In the genomic region with DNA sequence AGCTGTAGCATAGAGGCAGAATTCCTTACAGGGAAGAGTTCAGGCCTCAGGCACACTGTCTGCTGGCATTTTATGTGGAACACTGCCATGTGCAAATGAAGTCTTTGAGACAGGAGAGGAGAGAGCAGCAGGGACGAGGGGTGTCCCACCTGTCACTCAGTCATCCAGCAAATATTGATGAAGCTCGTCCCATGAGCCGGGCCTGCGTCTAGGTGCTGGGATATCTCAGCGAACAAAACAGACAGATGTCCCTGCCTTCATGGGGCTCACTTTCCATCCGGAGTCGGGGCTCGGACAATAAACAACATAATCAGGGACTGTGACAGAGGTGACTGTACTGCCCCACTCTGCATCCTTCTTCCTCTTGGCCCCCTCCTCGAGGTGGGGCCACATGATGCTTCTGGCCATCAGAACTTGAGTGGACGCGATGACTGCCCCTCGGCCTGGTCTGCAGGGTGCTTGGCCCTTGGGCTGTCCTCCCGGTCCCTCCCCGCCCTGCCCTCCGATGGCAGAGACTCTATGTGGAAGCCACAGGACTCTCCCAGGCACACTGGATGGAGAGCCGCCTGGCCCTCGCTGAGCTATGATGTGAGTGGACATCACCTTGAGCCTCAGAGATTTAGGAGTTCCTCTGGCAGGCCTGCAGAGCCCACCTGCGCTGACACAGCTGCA, we compare ENCODE assay signal across 1 cellular context.
TF ChIP-seq lines count a peak whose summit lies in the region.

No MANE protein-coding gene starts in this region.

TF ChIP-seq in GM23338, 12 proteins besides CTCF, POLR2A, EP300 and RAD21 (continued from another document):
- TF ChIP-seq, protein P1, sequence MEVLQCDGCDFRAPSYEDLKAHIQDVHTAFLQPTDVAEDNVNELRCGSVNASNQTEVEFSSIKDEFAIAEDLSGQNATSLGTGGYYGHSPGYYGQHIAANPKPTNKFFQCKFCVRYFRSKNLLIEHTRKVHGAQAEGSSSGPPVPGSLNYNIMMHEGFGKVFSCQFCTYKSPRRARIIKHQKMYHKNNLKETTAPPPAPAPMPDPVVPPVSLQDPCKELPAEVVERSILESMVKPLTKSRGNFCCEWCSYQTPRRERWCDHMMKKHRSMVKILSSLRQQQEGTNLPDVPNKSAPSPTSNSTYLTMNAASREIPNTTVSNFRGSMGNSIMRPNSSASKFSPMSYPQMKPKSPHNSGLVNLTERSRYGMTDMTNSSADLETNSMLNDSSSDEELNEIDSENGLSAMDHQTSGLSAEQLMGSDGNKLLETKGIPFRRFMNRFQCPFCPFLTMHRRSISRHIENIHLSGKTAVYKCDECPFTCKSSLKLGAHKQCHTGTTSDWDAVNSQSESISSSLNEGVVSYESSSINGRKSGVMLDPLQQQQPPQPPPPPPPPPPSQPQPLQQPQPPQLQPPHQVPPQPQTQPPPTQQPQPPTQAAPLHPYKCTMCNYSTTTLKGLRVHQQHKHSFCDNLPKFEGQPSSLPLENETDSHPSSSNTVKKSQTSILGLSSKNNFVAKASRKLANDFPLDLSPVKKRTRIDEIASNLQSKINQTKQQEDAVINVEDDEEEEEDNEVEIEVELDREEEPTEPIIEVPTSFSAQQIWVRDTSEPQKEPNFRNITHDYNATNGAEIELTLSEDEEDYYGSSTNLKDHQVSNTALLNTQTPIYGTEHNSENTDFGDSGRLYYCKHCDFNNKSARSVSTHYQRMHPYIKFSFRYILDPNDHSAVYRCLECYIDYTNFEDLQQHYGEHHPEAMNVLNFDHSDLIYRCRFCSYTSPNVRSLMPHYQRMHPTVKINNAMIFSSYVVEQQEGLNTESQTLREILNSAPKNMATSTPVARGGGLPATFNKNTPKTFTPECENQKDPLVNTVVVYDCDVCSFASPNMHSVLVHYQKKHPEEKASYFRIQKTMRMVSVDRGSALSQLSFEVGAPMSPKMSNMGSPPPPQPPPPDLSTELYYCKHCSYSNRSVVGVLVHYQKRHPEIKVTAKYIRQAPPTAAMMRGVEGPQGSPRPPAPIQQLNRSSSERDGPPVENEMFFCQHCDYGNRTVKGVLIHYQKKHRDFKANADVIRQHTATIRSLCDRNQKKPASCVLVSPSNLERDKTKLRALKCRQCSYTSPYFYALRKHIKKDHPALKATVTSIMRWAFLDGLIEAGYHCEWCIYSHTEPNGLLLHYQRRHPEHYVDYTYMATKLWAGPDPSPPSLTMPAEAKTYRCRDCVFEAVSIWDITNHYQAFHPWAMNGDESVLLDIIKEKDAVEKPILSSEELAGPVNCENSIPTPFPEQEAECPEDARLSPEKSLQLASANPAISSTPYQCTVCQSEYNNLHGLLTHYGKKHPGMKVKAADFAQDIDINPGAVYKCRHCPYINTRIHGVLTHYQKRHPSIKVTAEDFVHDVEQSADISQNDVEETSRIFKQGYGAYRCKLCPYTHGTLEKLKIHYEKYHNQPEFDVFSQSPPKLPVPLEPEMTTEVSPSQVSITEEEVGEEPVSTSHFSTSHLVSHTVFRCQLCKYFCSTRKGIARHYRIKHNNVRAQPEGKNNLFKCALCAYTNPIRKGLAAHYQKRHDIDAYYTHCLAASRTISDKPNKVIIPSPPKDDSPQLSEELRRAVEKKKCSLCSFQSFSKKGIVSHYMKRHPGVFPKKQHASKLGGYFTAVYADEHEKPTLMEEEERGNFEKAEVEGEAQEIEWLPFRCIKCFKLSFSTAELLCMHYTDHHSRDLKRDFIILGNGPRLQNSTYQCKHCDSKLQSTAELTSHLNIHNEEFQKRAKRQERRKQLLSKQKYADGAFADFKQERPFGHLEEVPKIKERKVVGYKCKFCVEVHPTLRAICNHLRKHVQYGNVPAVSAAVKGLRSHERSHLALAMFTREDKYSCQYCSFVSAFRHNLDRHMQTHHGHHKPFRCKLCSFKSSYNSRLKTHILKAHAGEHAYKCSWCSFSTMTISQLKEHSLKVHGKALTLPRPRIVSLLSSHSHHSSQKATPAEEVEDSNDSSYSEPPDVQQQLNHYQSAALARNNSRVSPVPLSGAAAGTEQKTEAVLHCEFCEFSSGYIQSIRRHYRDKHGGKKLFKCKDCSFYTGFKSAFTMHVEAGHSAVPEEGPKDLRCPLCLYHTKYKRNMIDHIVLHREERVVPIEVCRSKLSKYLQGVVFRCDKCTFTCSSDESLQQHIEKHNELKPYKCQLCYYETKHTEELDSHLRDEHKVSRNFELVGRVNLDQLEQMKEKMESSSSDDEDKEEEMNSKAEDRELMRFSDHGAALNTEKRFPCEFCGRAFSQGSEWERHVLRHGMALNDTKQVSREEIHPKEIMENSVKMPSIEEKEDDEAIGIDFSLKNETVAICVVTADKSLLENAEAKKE (CRISPR knock-in tag; IDR thresholded peaks at IDR 0.05) = no peak
- TF ChIP-seq JUNB (IDR thresholded peaks at IDR 0.05; ENCODE audit: unreplicated experiment) (no peak), ZNF114 (CRISPR knock-in tag; IDR thresholded peaks at IDR 0.05) (no peak), EZH2 (IDR thresholded peaks at IDR 0.05; ENCODE audit: low read depth, unreplicated experiment) (no peak), ZNF331 (CRISPR knock-in tag; IDR thresholded peaks at IDR 0.05; ENCODE audit: low read depth) (no peak), STAT1 (IDR thresholded peaks at IDR 0.05; ENCODE audit: unreplicated experiment) (no peak), EZH2phosphoT487 (IDR thresholded peaks at IDR 0.05; ENCODE audit: unreplicated experiment) (no peak)
